ENCODE assay signal across 1 cellular context in the genomic region with DNA sequence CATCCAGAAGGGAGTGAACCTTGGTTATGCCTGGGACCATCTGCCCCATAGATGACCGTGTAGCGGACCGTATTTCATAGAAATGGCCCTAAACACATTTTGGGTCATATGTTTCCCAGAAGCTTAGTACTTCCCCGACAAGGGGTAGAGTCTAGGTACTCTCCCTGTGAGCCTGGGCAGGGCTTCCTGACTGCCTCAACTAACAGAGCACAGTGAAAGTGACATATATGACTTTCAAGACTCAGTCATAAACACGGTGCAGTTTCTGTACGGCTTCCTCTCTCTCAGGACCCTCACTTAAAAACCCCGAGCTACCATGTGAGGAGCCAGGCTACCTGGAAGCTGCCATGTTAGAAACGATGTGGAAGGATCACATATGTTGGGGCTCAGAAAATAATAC.
TF ChIP-seq lines count a peak whose summit lies in the region.

No MANE protein-coding gene starts in this region.

TF ChIP-seq in WTC11, 78 proteins besides CTCF, POLR2A, EP300 and RAD21 (continued from another document):
- TF ChIP-seq SP1 (CRISPR knock-in tag; conservative IDR thresholded peaks at IDR 0.05) (no peak), ZNF219 (CRISPR knock-in tag; IDR thresholded peaks at IDR 0.05; ENCODE audit: borderline replicate concordance) (no peak), ATF1 (CRISPR knock-in tag; IDR thresholded peaks at IDR 0.05) (no peak), ZNF121 (CRISPR knock-in tag; IDR thresholded peaks at IDR 0.05) (no peak), SMAD3 (CRISPR knock-in tag; IDR thresholded peaks at IDR 0.05; ENCODE audit: borderline replicate concordance) (no peak), ETV6 (CRISPR knock-in tag; IDR thresholded peaks at IDR 0.05) (no peak), ZNF317 (CRISPR knock-in tag; IDR thresholded peaks at IDR 0.05; ENCODE audit: borderline replicate concordance, low read depth) (no peak), ARID4B (CRISPR knock-in tag; IDR thresholded peaks at IDR 0.05; ENCODE audit: borderline replicate concordance) (no peak), JAZF1 (CRISPR knock-in tag; IDR thresholded peaks at IDR 0.05) (no peak), SMAD4 (CRISPR knock-in tag; IDR thresholded peaks at IDR 0.05) (no peak)
- TF ChIP-seq, protein P1, sequence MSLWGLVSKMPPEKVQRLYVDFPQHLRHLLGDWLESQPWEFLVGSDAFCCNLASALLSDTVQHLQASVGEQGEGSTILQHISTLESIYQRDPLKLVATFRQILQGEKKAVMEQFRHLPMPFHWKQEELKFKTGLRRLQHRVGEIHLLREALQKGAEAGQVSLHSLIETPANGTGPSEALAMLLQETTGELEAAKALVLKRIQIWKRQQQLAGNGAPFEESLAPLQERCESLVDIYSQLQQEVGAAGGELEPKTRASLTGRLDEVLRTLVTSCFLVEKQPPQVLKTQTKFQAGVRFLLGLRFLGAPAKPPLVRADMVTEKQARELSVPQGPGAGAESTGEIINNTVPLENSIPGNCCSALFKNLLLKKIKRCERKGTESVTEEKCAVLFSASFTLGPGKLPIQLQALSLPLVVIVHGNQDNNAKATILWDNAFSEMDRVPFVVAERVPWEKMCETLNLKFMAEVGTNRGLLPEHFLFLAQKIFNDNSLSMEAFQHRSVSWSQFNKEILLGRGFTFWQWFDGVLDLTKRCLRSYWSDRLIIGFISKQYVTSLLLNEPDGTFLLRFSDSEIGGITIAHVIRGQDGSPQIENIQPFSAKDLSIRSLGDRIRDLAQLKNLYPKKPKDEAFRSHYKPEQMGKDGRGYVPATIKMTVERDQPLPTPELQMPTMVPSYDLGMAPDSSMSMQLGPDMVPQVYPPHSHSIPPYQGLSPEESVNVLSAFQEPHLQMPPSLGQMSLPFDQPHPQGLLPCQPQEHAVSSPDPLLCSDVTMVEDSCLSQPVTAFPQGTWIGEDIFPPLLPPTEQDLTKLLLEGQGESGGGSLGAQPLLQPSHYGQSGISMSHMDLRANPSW (CRISPR knock-in tag; conservative IDR thresholded peaks at IDR 0.05; ENCODE audit: low read depth) = no peak
- TF ChIP-seq, protein P2, sequence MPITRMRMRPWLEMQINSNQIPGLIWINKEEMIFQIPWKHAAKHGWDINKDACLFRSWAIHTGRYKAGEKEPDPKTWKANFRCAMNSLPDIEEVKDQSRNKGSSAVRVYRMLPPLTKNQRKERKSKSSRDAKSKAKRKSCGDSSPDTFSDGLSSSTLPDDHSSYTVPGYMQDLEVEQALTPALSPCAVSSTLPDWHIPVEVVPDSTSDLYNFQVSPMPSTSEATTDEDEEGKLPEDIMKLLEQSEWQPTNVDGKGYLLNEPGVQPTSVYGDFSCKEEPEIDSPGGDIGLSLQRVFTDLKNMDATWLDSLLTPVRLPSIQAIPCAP (CRISPR knock-in tag; IDR thresholded peaks at IDR 0.05) = no peak
